In the genomic region with DNA sequence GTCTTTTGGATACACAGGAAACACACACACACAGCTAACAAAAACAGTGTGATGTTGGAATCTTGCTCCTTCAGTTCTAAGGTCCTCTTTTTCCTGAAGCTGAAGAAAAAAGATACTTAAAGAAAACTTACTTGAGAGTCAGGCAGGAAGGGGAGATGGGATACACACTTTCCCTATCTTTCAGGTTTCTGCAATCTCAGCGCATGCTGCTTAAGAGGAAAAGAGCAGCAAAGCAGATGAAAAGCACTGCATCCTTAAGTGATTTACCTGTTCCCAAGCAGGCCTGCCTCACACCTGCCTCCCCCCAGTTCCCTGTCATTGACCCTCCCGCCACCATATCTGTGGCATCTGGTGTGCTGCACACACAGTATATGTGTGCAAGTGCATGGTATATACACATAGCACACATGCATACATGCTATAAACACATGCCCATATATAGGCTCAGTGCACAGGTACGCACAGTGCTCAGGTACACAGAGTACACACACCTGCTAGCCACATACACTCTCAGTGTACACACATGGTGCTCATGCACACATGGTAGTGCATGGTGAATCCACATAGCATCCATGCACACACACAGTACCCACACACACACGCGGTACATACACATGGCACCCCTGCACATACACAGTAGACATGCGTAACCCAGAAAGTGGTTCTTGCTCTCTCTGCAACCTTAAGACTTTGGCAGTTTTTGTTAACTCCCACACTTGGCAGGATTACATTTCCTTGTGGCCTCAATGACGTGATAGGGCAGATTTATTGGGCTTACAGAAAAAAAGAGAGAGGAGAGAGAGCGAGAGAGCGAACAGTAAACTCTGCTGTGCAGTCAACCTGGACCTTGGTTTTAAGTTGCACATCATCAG, we compare ENCODE assay signal across 8 cellular contexts.
DNase-seq lines count a peak whose midpoint lies in the region; ATAC-seq, FAIRE-seq and TF ChIP-seq lines count a peak whose summit lies in the region.

No MANE protein-coding gene starts in this region.

- peak overlapping the region; percentile 90 for H3K27ac Mint-ChIP-seq in CD8-positive, alpha-beta T cell

- H3K4me3 ChIP-seq in CD8-positive, alpha-beta T cell (ENCODE audit: low read depth, low read length) = no peak overlapping the region
- no peak overlapping the region for H3K4me3 ChIP-seq in pancreas

- no peak for TF ChIP-seq CTCF in CD8-positive, alpha-beta T cell (IDR thresholded peaks at IDR 0.05)
- TF ChIP-seq CTCF in pancreas (IDR thresholded peaks at IDR 0.05) = no peak

- H3K4me1 Mint-ChIP-seq in CD8-positive, alpha-beta T cell (ENCODE audit: low read depth) = peaks cover 66% of the 10 kb centered on the region

- DNase-seq in CD8-positive, alpha-beta T cell = peak in 1 of 7 experiments; percentile 48
- DNase-seq in RCC 7860 (ENCODE audit: low spot score) = peak; percentile 82
- peak; percentile 72 for DNase-seq in epithelial cell of prostate (ENCODE audit: low read depth, low spot score)
- DNase-seq in pancreas = no peak
- no peak for DNase-seq in DMS 273 treated with DMSO at 0.1 percent for 48 hours (lab: John Stamatoyannopoulos, UW)
- no peak for DNase-seq in cerebellum (ENCODE audit: low spot score)
- DNase-seq in NCI-H187 (lab: John Stamatoyannopoulos, UW) = no peak

- intact Hi-C loops in CD8-positive, alpha-beta T cell (cut with DNase I, micrococcal nuclease) = loop anchor here in 1 of 2 experiments (2.0 to 5.0 kb wide), 5 partner anchors 17 to 349 kb away; a partner anchor contains a TSS
- intact Hi-C loops in pancreas (cut with DNase I) = loop anchor here in 1 of 3 donors (5.0 kb wide), 2 partner anchors 116 to 349 kb away; a partner anchor contains a TSS

- H3K36me3 ChIP-seq in CD8-positive, alpha-beta T cell (ENCODE audit: insufficient read depth, low read length) = no peaks in the 10 kb centered on the region
- H3K36me3 ChIP-seq in pancreas = no peaks in the 10 kb centered on the region

- POLR2A ChIA-PET in CD8-positive, alpha-beta T cell (lab: Charles Lee) = interaction anchor here (0.8 to 2.0 kb wide), 3 partner anchors 11 to 353 kb away, joined by 3 to 11 read pairs (median 6); no protein-coding TSS in a partner anchor

- peaks cover 58% of the 10 kb centered on the region for H3K4me1 ChIP-seq in CD8-positive, alpha-beta T cell (ENCODE audit: insufficient read depth, low read length)
- H3K4me1 ChIP-seq in pancreas = peaks cover 63 to 85% (median 72%) of the 10 kb centered on the region in 3 donors

- no peaks in the 10 kb centered on the region for H3K9me3 Mint-ChIP-seq in CD8-positive, alpha-beta T cell

- H3K36me3 Mint-ChIP-seq in CD8-positive, alpha-beta T cell = no peaks in the 10 kb centered on the region

- WGBS in pancreas, 2 donors = 42 to 43% methylated on average over 9 of the region's 9 CpGs

- CTCF ChIA-PET in CD8-positive, alpha-beta T cell (lab: Charles Lee) = interaction anchor here (1.2 to 1.5 kb wide), 2 partner anchors 17 to 363 kb away, joined by 3 to 7 read pairs; no protein-coding TSS in a partner anchor

- FAIRE-seq in RCC 7860 (lab: Jason Lieb, UNC) (peak; percentile 86), pancreas (lab: Jason Lieb, UNC) (no peak)

- no peaks in the 10 kb centered on the region for H3K9me3 ChIP-seq in CD8-positive, alpha-beta T cell (ENCODE audit: low read length)
- no peaks in the 10 kb centered on the region for H3K9me3 ChIP-seq in pancreas

- H3K27me3 ChIP-seq in CD8-positive, alpha-beta T cell (ENCODE audit: insufficient read depth, low read length) = no peaks in the 10 kb centered on the region
- no peaks in the 10 kb centered on the region for H3K27me3 ChIP-seq in pancreas

- no peaks in the 10 kb centered on the region for H3K27me3 Mint-ChIP-seq in CD8-positive, alpha-beta T cell (ENCODE audit: low read depth)

- peak; percentile 19 for ATAC-seq in CD8-positive, alpha-beta T cell
- ATAC-seq in GM21528 (IDR thresholded peaks at IDR 0.05; ENCODE audit: low FRiP score, unreplicated experiment) (peak; percentile 9), pancreas (peak; percentile 13 to 30 (median 24))

- peak overlapping the region; percentile 65 for H3K4me3 Mint-ChIP-seq in CD8-positive, alpha-beta T cell

- H3K27ac ChIP-seq in CD8-positive, alpha-beta T cell (ENCODE audit: low read depth, low read length) = peak overlapping the region; percentile 31
- peak overlapping the region; percentile 67 for H3K27ac ChIP-seq in epithelial cell of prostate
- H3K27ac ChIP-seq in pancreas = peak overlapping the region; percentile 69 to 87 (median 76)

Comparison
In these comparisons a context has a peak if more than half of its experiments do, and no peak if none do; other contexts are left out.
1. DNase-seq: peak in RCC 7860 (single experiment) and epithelial cell of prostate (single experiment); none in pancreas (0 of 6), DMS 273 treated with DMSO at 0.1 percent for 48 hours (single experiment), cerebellum (single experiment) and NCI-H187 (0 of 2).
2. Peak in every context shown above with its lines, with median percentiles within 50 percentile points of each other: ATAC-seq and H3K27ac ChIP-seq.